16 cellular contexts compared by ENCODE assay signal in genomic region chr6:52534363-52534762, GRCh38.
"Had no signal": no experiment of that assay in that cellular context is flagged by ENCODE, and none has a peak within 500 bp of the region (broad histone marks: within the 10 kb centered on the region; RNA-seq: fewer than 3 reads in every experiment).

No MANE protein-coding gene starts in this region.

- H3K9me3 ChIP-seq: left ventricle myocardium inferior, mucosa of descending colon, neutrophil, tibial artery had no signal

- H3K36me3 ChIP-seq: cardiac muscle cell had no signal

- FAIRE-seq: colon, kidney, urothelium cell line had no signal

- H3K27ac Mint-ChIP-seq: activated B cell treated with CpG ODN at 0.5 μM for 24 hours; activated naive CD4-positive, alpha-beta T cell treated with anti-CD3 and anti-CD28 coated beads for 36 hours had no signal

- H3K27me3 Mint-ChIP-seq: activated B cell treated with CpG ODN at 0.5 μM for 24 hours; activated T-helper 17 cell treated with anti-CD3 and anti-CD28 coated beads, Interleukin-2, amount 50 U/mL, for 72 hours; naive thymus-derived CD4-positive, alpha-beta T cell had no signal

- H3K27me3 ChIP-seq: cardiac muscle cell, neutrophil, tibial artery had no signal

- ATAC-seq: esophagus mucosa had no signal

- DNase-seq: activated B cell treated with CpG ODN at 0.5 μM for 24 hours; hippocampal formation; kidney; left ventricle myocardium inferior; mucosa of descending colon; posterior cingulate gyrus; stimulated activated naive CD4-positive, alpha-beta T cell; tibial artery had no signal

- H3K9me3 Mint-ChIP-seq: activated B cell treated with CpG ODN at 0.5 μM for 24 hours; activated naive CD4-positive, alpha-beta T cell treated with anti-CD3 and anti-CD28 coated beads for 36 hours; activated T-helper 17 cell treated with anti-CD3 and anti-CD28 coated beads, Interleukin-2, amount 50 U/mL, for 72 hours had no signal

- H3K4me3 ChIP-seq: cardiac muscle cell, left ventricle myocardium inferior, mucosa of descending colon, tibial artery had no signal

- H3K4me3 Mint-ChIP-seq: activated B cell treated with CpG ODN at 0.5 μM for 24 hours; activated naive CD4-positive, alpha-beta T cell treated with anti-CD3 and anti-CD28 coated beads for 36 hours; activated T-helper 17 cell treated with anti-CD3 and anti-CD28 coated beads, Interleukin-2, amount 50 U/mL, for 72 hours had no signal

- H3K27ac ChIP-seq: cardiac muscle cell, left ventricle myocardium inferior, neutrophil, tibial artery had no signal
